Comparison of ENCODE assay signal across 1 cellular context in the genomic region with DNA sequence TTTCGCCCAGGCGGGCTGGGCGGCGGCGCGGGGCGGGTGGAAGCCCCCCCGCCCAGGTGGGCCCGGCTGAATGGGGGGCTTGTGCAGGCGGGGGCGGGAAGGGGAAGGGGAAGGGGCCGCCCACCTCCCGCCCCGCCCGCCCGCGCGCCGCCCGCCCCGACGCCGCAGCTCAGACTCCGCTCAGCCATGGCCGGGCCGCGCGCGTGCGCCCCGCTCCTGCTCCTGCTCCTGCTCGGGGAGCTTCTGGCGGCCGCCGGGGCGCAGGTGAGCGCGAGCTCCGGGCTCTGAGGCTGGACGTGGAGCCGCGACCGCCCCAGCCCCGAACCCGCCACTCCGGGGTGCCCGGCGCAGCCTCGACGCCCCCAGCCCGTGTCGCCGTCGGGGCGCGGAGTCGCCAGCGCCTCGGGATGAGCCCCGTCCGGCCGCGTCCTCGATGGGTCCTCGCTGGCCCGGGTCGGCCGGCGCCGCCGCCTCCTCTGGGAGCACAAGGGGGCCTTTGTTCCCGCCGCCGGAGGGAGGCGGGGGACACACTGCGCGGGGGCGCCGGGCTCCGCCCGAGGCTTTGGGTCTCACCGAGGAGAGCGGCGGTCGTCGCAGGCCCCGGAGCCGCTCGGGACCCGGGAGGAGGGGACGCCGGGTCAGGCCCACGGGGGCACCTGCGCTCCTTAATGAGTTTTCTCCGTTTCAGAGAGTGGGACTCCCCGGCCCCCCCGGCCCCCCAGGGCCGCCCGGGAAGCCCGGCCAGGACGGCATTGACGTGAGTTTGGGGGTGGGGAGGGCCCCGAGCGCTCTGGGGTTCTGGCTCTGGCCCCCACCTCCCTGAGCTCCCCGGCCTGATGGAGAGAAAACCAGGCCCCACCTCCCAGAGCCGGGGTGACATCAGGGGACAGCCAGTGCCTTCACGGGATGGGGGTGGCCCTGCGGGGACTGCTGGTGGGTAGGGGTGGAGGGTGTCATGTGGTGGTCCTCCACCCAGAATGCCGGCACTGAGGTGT.
TF ChIP-seq lines count a peak whose summit lies in the region.

Gene COL9A3 (plus strand): TSS at position 172 of the 995 bp plus-strand sequence. CDS start 15 bp downstream, at position 187.

TF ChIP-seq in HEK293, 187 proteins besides CTCF, POLR2A, EP300 and RAD21 (continued from another document):
- TF ChIP-seq, protein P1, sequence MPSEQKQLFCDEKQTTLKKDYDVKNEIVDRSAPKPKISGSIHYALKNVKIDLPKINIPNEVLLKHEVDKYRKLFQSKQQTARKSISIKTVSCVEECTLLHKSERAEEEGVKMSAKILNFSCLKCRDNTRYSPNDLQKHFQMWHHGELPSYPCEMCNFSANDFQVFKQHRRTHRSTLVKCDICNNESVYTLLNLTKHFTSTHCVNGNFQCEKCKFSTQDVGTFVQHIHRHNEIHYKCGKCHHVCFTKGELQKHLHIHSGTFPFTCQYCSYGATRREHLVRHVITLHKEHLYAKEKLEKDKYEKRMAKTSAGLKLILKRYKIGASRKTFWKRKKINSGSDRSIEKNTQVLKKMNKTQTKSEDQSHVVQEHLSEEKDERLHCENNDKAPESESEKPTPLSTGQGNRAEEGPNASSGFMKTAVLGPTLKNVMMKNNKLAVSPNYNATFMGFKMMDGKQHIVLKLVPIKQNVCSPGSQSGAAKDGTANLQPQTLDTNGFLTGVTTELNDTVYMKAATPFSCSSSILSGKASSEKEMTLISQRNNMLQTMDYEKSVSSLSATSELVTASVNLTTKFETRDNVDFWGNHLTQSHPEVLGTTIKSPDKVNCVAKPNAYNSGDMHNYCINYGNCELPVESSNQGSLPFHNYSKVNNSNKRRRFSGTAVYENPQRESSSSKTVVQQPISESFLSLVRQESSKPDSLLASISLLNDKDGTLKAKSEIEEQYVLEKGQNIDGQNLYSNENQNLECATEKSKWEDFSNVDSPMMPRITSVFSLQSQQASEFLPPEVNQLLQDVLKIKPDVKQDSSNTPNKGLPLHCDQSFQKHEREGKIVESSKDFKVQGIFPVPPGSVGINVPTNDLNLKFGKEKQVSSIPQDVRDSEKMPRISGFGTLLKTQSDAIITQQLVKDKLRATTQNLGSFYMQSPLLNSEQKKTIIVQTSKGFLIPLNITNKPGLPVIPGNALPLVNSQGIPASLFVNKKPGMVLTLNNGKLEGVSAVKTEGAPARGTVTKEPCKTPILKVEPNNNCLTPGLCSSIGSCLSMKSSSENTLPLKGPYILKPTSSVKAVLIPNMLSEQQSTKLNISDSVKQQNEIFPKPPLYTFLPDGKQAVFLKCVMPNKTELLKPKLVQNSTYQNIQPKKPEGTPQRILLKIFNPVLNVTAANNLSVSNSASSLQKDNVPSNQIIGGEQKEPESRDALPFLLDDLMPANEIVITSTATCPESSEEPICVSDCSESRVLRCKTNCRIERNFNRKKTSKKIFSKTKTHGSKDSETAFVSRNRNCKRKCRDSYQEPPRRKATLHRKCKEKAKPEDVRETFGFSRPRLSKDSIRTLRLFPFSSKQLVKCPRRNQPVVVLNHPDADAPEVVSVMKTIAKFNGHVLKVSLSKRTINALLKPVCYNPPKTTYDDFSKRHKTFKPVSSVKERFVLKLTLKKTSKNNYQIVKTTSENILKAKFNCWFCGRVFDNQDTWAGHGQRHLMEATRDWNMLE (tag by site-specific recombination; conservative IDR thresholded peaks at IDR 0.05; ENCODE audit: low read depth), result no peak
- no peak for TF ChIP-seq ZNF398 (tag by site-specific recombination; IDR thresholded peaks at IDR 0.05)
- TF ChIP-seq ZNF747 (tag by site-specific recombination; IDR thresholded peaks at IDR 0.05), result no peak
- TF ChIP-seq ZNF621 (tag by site-specific recombination; IDR thresholded peaks at IDR 0.05), result no peak
- TF ChIP-seq ZNF488 (tag by site-specific recombination; IDR thresholded peaks at IDR 0.05), result no peak
- no peak for TF ChIP-seq ZNF785 (tag by site-specific recombination; IDR thresholded peaks at IDR 0.05)
- TF ChIP-seq ZNF623 (tag by site-specific recombination; IDR thresholded peaks at IDR 0.05), result no peak
- TF ChIP-seq SALL2 (tag by site-specific recombination; IDR thresholded peaks at IDR 0.05; ENCODE audit: borderline replicate concordance), result no peak
